ENCODE assay signal across 1 cellular context in genomic region chr1:235739631-235740030, GRCh38.
TF ChIP-seq lines count a peak whose summit lies in the region.

No MANE protein-coding gene starts in this region.

TF ChIP-seq in A549, 52 proteins besides CTCF, POLR2A, EP300 and RAD21 (continued from another document):
- TF ChIP-seq GATA3 (IDR thresholded peaks at IDR 0.05; ENCODE audit: borderline replicate concordance) (no peak), PBX3 (IDR thresholded peaks at IDR 0.05) (no peak), RNF2 (IDR thresholded peaks at IDR 0.05; ENCODE audit: borderline replicate concordance, low read depth) (no peak), CHD4 (IDR thresholded peaks at IDR 0.05; ENCODE audit: borderline replicate concordance) (no peak), HOXB5 (CRISPR knock-in tag; IDR thresholded peaks at IDR 0.05) (no peak), NFE2L2 (conservative IDR thresholded peaks at IDR 0.05; ENCODE audit: low read length) (no peak), REST (IDR thresholded peaks at IDR 0.05) (no peak)
- TF ChIP-seq, protein P1, sequence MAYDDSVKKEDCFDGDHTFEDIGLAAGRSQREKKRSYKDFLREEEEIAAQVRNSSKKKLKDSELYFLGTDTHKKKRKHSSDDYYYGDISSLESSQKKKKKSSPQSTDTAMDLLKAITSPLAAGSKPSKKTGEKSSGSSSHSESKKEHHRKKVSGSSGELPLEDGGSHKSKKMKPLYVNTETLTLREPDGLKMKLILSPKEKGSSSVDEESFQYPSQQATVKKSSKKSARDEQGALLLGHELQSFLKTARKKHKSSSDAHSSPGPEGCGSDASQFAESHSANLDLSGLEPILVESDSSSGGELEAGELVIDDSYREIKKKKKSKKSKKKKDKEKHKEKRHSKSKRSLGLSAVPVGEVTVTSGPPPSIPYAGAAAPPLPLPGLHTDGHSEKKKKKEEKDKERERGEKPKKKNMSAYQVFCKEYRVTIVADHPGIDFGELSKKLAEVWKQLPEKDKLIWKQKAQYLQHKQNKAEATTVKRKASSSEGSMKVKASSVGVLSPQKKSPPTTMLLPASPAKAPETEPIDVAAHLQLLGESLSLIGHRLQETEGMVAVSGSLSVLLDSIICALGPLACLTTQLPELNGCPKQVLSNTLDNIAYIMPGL (CRISPR knock-in tag; IDR thresholded peaks at IDR 0.05; ENCODE audit: borderline replicate concordance) = no peak
